ENCODE assay signal across 1 cellular context in genomic region chr15:31272558-31273257, GRCh38.
A peak's percentile ranks its signal among the peaks of the same experiment; 100 is the strongest.
TF ChIP-seq lines count a peak whose summit lies in the region.

No MANE protein-coding gene starts in this region.

TF ChIP-seq in GM12878, 131 proteins besides CTCF, POLR2A, EP300 and RAD21 (continued from another document):
- peak; percentile 47; the same call in 1 of the 2 replicates for TF ChIP-seq ZNF687 (IDR thresholded peaks at IDR 0.05)
- no peak for TF ChIP-seq SKIL (IDR thresholded peaks at IDR 0.05; ENCODE audit: low read depth, poor library complexity, severe bottlenecking)
- TF ChIP-seq NR2F1 (conservative IDR thresholded peaks at IDR 0.05): peak; percentile 29; the same call in 1 of the 2 replicates
- TF ChIP-seq JUND (IDR thresholded peaks at IDR 0.05; ENCODE audit: low read depth, low read length): no peak
- no peak for TF ChIP-seq CBX5 (IDR thresholded peaks at IDR 0.05; ENCODE audit: low read depth)
- TF ChIP-seq IKZF1 (conservative IDR thresholded peaks at IDR 0.05): peak; percentile 20; the same call in 1 of the 2 replicates
- no peak for TF ChIP-seq ZSCAN29 (IDR thresholded peaks at IDR 0.05)
- no peak for TF ChIP-seq ZNF274 (IDR thresholded peaks at IDR 0.05; ENCODE audit: insufficient read depth, insufficient read length)
